In the genomic region with DNA sequence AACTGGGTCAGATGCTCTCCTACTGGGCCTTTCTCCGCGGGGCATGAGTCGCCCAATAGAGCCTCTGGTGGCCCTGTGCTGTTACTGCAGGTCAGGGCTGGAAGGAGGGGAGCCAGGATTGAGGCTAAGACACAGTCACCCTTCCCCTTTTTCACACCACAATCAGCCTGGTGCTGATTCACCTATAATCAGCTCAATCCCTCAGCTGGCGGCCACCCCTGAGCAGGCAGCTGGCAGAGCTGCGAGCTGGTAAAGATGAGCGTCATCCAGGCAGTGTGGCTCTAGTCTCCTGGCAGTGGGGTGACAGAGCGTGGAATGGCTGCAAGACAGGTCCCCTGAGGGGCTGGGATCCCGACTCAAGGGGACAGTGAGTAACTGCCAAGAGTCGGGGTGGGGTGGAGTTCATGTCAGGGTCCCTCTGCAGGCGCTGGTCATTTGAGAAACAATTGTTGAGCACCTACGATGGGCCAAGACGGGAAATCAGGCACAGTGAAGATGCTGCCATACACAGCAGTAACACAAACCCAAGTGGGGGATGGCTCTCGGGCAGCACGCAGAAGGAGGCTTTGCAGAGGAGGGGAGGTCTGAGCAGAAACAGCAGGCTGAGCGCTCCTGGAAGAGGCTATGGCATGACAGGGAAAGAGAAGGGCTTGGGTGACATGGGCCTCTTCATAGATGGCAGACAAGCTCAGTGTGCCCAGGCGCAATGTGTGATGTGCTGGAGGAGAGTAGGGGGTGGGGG, we compare ENCODE assay signal across 8 cellular contexts. TPM values are rescaled to one million over a fixed set of nuclear protein-coding genes. Genes with fewer than 3 reads are reported as not detected.
DNase-seq lines count a peak whose midpoint lies in the region; ATAC-seq, FAIRE-seq and TF ChIP-seq lines count a peak whose summit lies in the region.

No MANE protein-coding gene starts in this region.

- no peaks in the 10 kb centered on the region for H3K79me2 ChIP-seq in OCI-LY7 (ENCODE audit: insufficient read depth, low read depth, low read length)

- TF ChIP-seq CTCF in OCI-LY7 (conservative IDR thresholded peaks at IDR 0.05; ENCODE audit: low read length): peak; percentile 79
- TF ChIP-seq CTCF in fibroblast of villous mesenchyme (IDR thresholded peaks at IDR 0.05; ENCODE audit: insufficient read depth, low read depth, low read length): peak; percentile 94
- TF ChIP-seq CTCF in omental fat pad (IDR thresholded peaks at IDR 0.05): peak in 1 of 3 donors; percentile 74

- H3K4me3 ChIP-seq in OCI-LY7 (ENCODE audit: low read depth, low read length, poor library complexity, severe bottlenecking) (no peak overlapping the region), fibroblast of villous mesenchyme (ENCODE audit: low read depth, low read length) (no peak overlapping the region)

- no peak overlapping the region for H3K27ac ChIP-seq in OCI-LY7 (ENCODE audit: low read depth, low read length, poor library complexity, severe bottlenecking)

- H3K9me3 Mint-ChIP-seq in activated T-cell treated with anti-CD3 and anti-CD28 coated beads, Interleukin-2, amount 50 U/mL, for 24 hours: peaks cover 10% of the 10 kb centered on the region

- H3K27ac Mint-ChIP-seq in activated T-cell treated with anti-CD3 and anti-CD28 coated beads, Interleukin-2, amount 50 U/mL, for 24 hours: no peak overlapping the region

- H3K4me2 ChIP-seq in OCI-LY7 (ENCODE audit: low read length): no peak overlapping the region

- H3K4me1 ChIP-seq in OCI-LY7 (ENCODE audit: insufficient read depth, low read length, poor library complexity, severe bottlenecking): no peaks in the 10 kb centered on the region

- H3K27me3 Mint-ChIP-seq in activated T-cell treated with anti-CD3 and anti-CD28 coated beads, Interleukin-2, amount 50 U/mL, for 24 hours: peaks cover 4% of the 10 kb centered on the region

- no peaks in the 10 kb centered on the region for H3K9me3 ChIP-seq in OCI-LY7 (ENCODE audit: low read length)

- no peak for FAIRE-seq in urothelium cell line (lab: Jason Lieb, UNC)

- no peaks in the 10 kb centered on the region for H4K20me1 ChIP-seq in OCI-LY7 (ENCODE audit: insufficient read depth, low read length)

- POLR2A ChIA-PET in OCI-LY7 (lab: Charles Lee): interaction anchor here (1.4 kb wide), 1 partner anchor 22 kb away, joined by 4 read pairs; no protein-coding TSS in a partner anchor

- BruUV-seq in OCI-LY7 (replicated peaks; lab: Mats Ljungman, UMichigan): no TSS peak

- intact Hi-C loops in OCI-LY7 (cut with micrococcal nuclease; ENCODE audit: unreplicated experiment): loop anchor here (5.0 kb wide), 1 partner anchor 153 kb away; no protein-coding TSS in a partner anchor

- CTCF ChIA-PET in OCI-LY7 (lab: Charles Lee; ENCODE audit: unreplicated experiment): no interaction called here

- H3K36me3 ChIP-seq in OCI-LY7 (ENCODE audit: insufficient read depth, low read length): no peaks in the 10 kb centered on the region

- no peaks in the 10 kb centered on the region for H3K9me2 ChIP-seq in OCI-LY7 (ENCODE audit: insufficient read depth, low read length)

- peaks cover 8% of the 10 kb centered on the region for H3K4me1 Mint-ChIP-seq in activated T-cell treated with anti-CD3 and anti-CD28 coated beads, Interleukin-2, amount 50 U/mL, for 24 hours (ENCODE audit: low read depth)

- DNase-seq in COLO829 (ENCODE audit: low spot score) (peak; percentile 66), OCI-LY7 (ENCODE audit: low spot score) (peak; percentile 69), fibroblast of villous mesenchyme (ENCODE audit: low read depth) (peak; percentile 58), omental fat pad (ENCODE audit: low spot score) (no peak), urothelium cell line (ENCODE audit: low spot score) (peak; percentile 60)
- DNase-seq in activated T-cell treated with anti-CD3 and anti-CD28 coated beads, Interleukin-2, amount 50 U/mL, for 24 hours: peak; percentile 78

- ATAC-seq in GM19372 (IDR thresholded peaks at IDR 0.05; ENCODE audit: low read depth, unreplicated experiment) (peak; percentile 96), HG03378 (IDR thresholded peaks at IDR 0.05; ENCODE audit: unreplicated experiment) (peak; percentile 92), omental fat pad (ENCODE audit: low FRiP score) (peak; percentile 87)

- H3K4me3 Mint-ChIP-seq in activated T-cell treated with anti-CD3 and anti-CD28 coated beads, Interleukin-2, amount 50 U/mL, for 24 hours: no peak overlapping the region

- peaks cover 2% of the 10 kb centered on the region for H3K36me3 Mint-ChIP-seq in activated T-cell treated with anti-CD3 and anti-CD28 coated beads, Interleukin-2, amount 50 U/mL, for 24 hours (ENCODE audit: low read depth)

- 0 out of 2 replicates have a peak overlapping the region, but pooled peaks have one; percentile 39 for H2AFZ ChIP-seq in OCI-LY7 (ENCODE audit: low read length)

RNA-seq across cellular contexts. Expression of a gene that starts 21.8 kb away (rescaled TPM):
- total RNA-seq in OCI-LY7 (2014; rRNA removed; shearing (Covaris generic)): 2.7 and 4.7 TPM in 2 replicates
- 2.9 and 3.7 TPM in 2 replicates for total RNA-seq in OCI-LY7 (2022)
- 12.9 and 20.3 TPM in 2 replicates for total RNA-seq in fibroblast of villous mesenchyme
- 100 to 1,000 TPM in 1 of 4 donors, 10 to 100 TPM in 3; 41.5 to 229 (median 77.5) TPM for total RNA-seq in omental fat pad
